ENCODE assay signal across 8 cellular contexts in genomic region chr14:23005861-23006534, GRCh38. TPM values are rescaled to one million over a fixed set of nuclear protein-coding genes. Genes with fewer than 3 reads are reported as not detected.
DNase-seq lines count a peak whose midpoint lies in the region; ATAC-seq and TF ChIP-seq lines count a peak whose summit lies in the region.

No MANE protein-coding gene starts in this region.

- no peak for TF ChIP-seq RAD21 in SK-N-SH (IDR thresholded peaks at IDR 0.05; ENCODE audit: low read length)

- TF ChIP-seq CTCF in SK-N-SH (IDR thresholded peaks at IDR 0.05) (no peak), WERI-Rb-1 (IDR thresholded peaks at IDR 0.05; ENCODE audit: low read depth, low read length) (no peak)

- H3K9me3 ChIP-seq in SK-N-SH = no peaks in the 10 kb centered on the region
- no peaks in the 10 kb centered on the region for H3K9me3 ChIP-seq in WERI-Rb-1 (ENCODE audit: severe bottlenecking)
- H3K9me3 ChIP-seq in subcutaneous abdominal adipose tissue (ENCODE audit: control insufficient read depth in 5 of 5, low read length in 5 of 5) = no peaks in the 10 kb centered on the region

- H3F3A ChIP-seq in SK-N-SH (replicated peaks; ENCODE audit: insufficient read depth) = peaks cover 23% of the 10 kb centered on the region

- H3K9ac ChIP-seq in SK-N-SH (peak overlapping the region; percentile 74), subcutaneous abdominal adipose tissue (ENCODE audit: low read length in 5 of 5) (peak overlapping the region in 4 of 5 donors; percentile 67 to 92 (median 85))

- intact Hi-C loops in posterior vena cava (cut with DNase I) = no loop called here

- DNase-seq in SK-N-SH (no peak), WERI-Rb-1 (no peak), hepatic stellate cell (ENCODE audit: low spot score) (peak; percentile 36), posterior vena cava (ENCODE audit: low spot score) (no peak), AG08395 (ENCODE audit: low spot score) (no peak)

- POLR2A ChIA-PET in SK-N-SH (lab: Yijun Ruan, JAX) = interaction anchor here (0.7 to 2.6 kb wide), 15 partner anchors 9 to 1235 kb away, joined by 3 to 33 read pairs (median 5); partner anchors contain the start of genes ACIN1 and CDH24

- no peak for TF ChIP-seq EP300 in SK-N-SH (IDR thresholded peaks at IDR 0.05; ENCODE audit: borderline replicate concordance in 1 of 2, low read depth in 1 of 2, low read length in 1 of 2)

- peak overlapping the region; percentile 86 for H2AFZ ChIP-seq in SK-N-SH (ENCODE audit: low read depth)

- H3K4me1 ChIP-seq in SK-N-SH (ENCODE audit: control insufficient read depth in 1 of 2, insufficient read depth in 2 of 2, low read depth in 1 of 2, low read length in 1 of 2) = peaks cover 10 to 18% of the 10 kb centered on the region in 2 experiments
- H3K4me1 ChIP-seq in subcutaneous abdominal adipose tissue (ENCODE audit: control insufficient read depth in 5 of 5, insufficient read depth in 5 of 5, low read length in 5 of 5) = peaks cover 0 to 26% (median 23%) of the 10 kb centered on the region in 5 donors

- peak overlapping the region; percentile 89 for H3K4me2 ChIP-seq in SK-N-SH

- H4K20me1 ChIP-seq in SK-N-SH (ENCODE audit: insufficient read depth) = no peaks in the 10 kb centered on the region

- 0 out of 2 replicates have a peak, but pooled peaks cover 3% of the 10 kb centered on the region for H3K79me2 ChIP-seq in SK-N-SH (ENCODE audit: insufficient read depth)

- H3K27ac ChIP-seq in SK-N-SH (ENCODE audit: low read depth in 2 of 2, low read length in 1 of 2) (peak overlapping the region; percentile 81 to 97), WERI-Rb-1 (peak overlapping the region; percentile 94), subcutaneous abdominal adipose tissue (ENCODE audit: low read depth, low read length) (peak overlapping the region; percentile 93)

- H3K36me3 ChIP-seq in SK-N-SH (replicated peaks in 1 of 2; ENCODE audit: control insufficient read depth in 1 of 2, insufficient read depth in 2 of 2, low read length in 1 of 2) = no peaks in the 10 kb centered on the region
- H3K36me3 ChIP-seq in WERI-Rb-1 = no peaks in the 10 kb centered on the region
- H3K36me3 ChIP-seq in subcutaneous abdominal adipose tissue (ENCODE audit: control insufficient read depth in 5 of 5, insufficient read depth in 5 of 5, low read length in 5 of 5) = no peaks in the 10 kb centered on the region

- H3K4me3 ChIP-seq in SK-N-SH (ENCODE audit: low read depth in 2 of 2, low read length in 1 of 2) = peak overlapping the region; percentile 67 to 68
- H3K4me3 ChIP-seq in WERI-Rb-1 (ENCODE audit: low read depth, low read length) = peak overlapping the region; percentile 54
- H3K4me3 ChIP-seq in subcutaneous abdominal adipose tissue (ENCODE audit: low read depth in 1 of 5, low read length in 5 of 5) = peak overlapping the region; percentile 87 to 92 (median 89)

- CTCF ChIA-PET in SK-N-SH (lab: Yijun Ruan, JAX) = interaction anchor here (0.6 to 4.1 kb wide), 20 partner anchors 10 to 90 kb away, joined by 3 to 61 read pairs (median 6); partner anchors contain the start of genes AJUBA, CDH24, PRMT5 and PSMB5

- no peaks in the 10 kb centered on the region for H3K27me3 ChIP-seq in SK-N-SH (ENCODE audit: insufficient read depth)
- H3K27me3 ChIP-seq in WERI-Rb-1 (ENCODE audit: insufficient read depth, low read depth, severe bottlenecking) = no peaks in the 10 kb centered on the region
- H3K27me3 ChIP-seq in subcutaneous abdominal adipose tissue (ENCODE audit: control insufficient read depth in 5 of 5, insufficient read depth in 4 of 5, low read length in 5 of 5) = no peaks in the 10 kb centered on the region

- WGBS in SK-N-SH (ENCODE audit: low lambda C conversion rate) = 71% methylated on average over 6 of the region's 6 CpGs

- no peaks in the 10 kb centered on the region for H3K9me2 ChIP-seq in SK-N-SH

- ATAC-seq in SK-N-SH treated with all-trans-retinoic acid at 6 μM for 48 hours = no peak
- ATAC-seq in GM21360 (IDR thresholded peaks at IDR 0.05; ENCODE audit: unreplicated experiment) = no peak

TF ChIP-seq in SK-N-SH, 30 proteins besides CTCF, POLR2A, EP300 and RAD21:
- TF ChIP-seq CHD2 (IDR thresholded peaks at IDR 0.05; ENCODE audit: low read length, partially characterized antibody) (no peak), MEF2A (IDR thresholded peaks at IDR 0.05; ENCODE audit: borderline replicate concordance, low read depth) (no peak), IRF3 (IDR thresholded peaks at IDR 0.05; ENCODE audit: low read depth, low read length) (no peak), FOSL2 (IDR thresholded peaks at IDR 0.05; ENCODE audit: borderline replicate concordance, low read depth) (no peak), GABPA (IDR thresholded peaks at IDR 0.05; ENCODE audit: low read depth) (no peak)

TF ChIP-seq in SK-N-SH treated with all-trans-retinoic acid at 6 μM for 48 hours, 23 proteins besides CTCF, POLR2A, EP300 and RAD21:
- no peak for TF ChIP-seq TCF4 (CRISPR knock-in tag; IDR thresholded peaks at IDR 0.05; ENCODE audit: borderline replicate concordance)
- no peak for TF ChIP-seq ESRRG (CRISPR knock-in tag; IDR thresholded peaks at IDR 0.05)
- TF ChIP-seq ZNF8 (CRISPR knock-in tag; IDR thresholded peaks at IDR 0.05) = no peak
- no peak for TF ChIP-seq CSDC2 (CRISPR knock-in tag; IDR thresholded peaks at IDR 0.05)
- no peak for TF ChIP-seq CSRNP3 (CRISPR knock-in tag; IDR thresholded peaks at IDR 0.05)
- TF ChIP-seq ARNTL (CRISPR knock-in tag; IDR thresholded peaks at IDR 0.05; ENCODE audit: borderline replicate concordance, low read depth) = no peak

RNA-seq across cellular contexts. Expression of gene C14orf93, which starts 3.9 kb away (rescaled TPM):
- 9.1 and 9.5 TPM in 2 replicates for polyA plus RNA-seq in SK-N-SH (2012; rRNA removed)
- polyA plus RNA-seq in SK-N-SH (2012; cell fraction: cytosol; rRNA removed) = 5.4 and 7.8 TPM in 2 replicates
- 12.3 and 14.9 TPM in 2 replicates for polyA plus RNA-seq in SK-N-SH (2012; cell fraction: nucleus; rRNA removed)
- 1 to 10 TPM; 3.8 to 5.7 TPM for total RNA-seq in posterior vena cava

RNA-seq across cellular contexts. Expression of gene AJUBA, which starts 23.6 kb away (rescaled TPM):
- polyA plus RNA-seq in SK-N-SH (2012; rRNA removed) = 24.4 and 36.2 TPM in 2 replicates
- polyA plus RNA-seq in SK-N-SH (2012; cell fraction: cytosol; rRNA removed) = 20.0 and 24.7 TPM in 2 replicates
- polyA plus RNA-seq in SK-N-SH (2012; cell fraction: nucleus; rRNA removed) = 37.7 and 54.6 TPM in 2 replicates
- total RNA-seq in posterior vena cava = 1 to 10 TPM; 5.1 to 6.4 TPM

RNA-seq across cellular contexts. Expression of gene PSMB5, which starts 28.7 kb away (rescaled TPM):
- polyA plus RNA-seq in SK-N-SH (2012; rRNA removed) = 337 and 401 TPM in 2 replicates
- 295 and 345 TPM in 2 replicates for polyA plus RNA-seq in SK-N-SH (2012; cell fraction: cytosol; rRNA removed)
- 185 and 217 TPM in 2 replicates for polyA plus RNA-seq in SK-N-SH (2012; cell fraction: nucleus; rRNA removed)
- total RNA-seq in posterior vena cava = 10 to 100 TPM; 71.5 to 78.8 TPM

RNA-seq across cellular contexts. Expression of gene PSMB11, which starts 36.0 kb away (rescaled TPM):
- polyA plus RNA-seq in SK-N-SH (2012; rRNA removed) = not detected in 2 replicates
- polyA plus RNA-seq in SK-N-SH (2012; cell fraction: cytosol; rRNA removed) = not detected in 2 replicates
- polyA plus RNA-seq in SK-N-SH (2012; cell fraction: nucleus; rRNA removed) = not detected in 2 replicates
- not detected for total RNA-seq in posterior vena cava

RNA-seq across cellular contexts. Expression of gene HAUS4, which starts 49.1 kb away (rescaled TPM):
- 25.0 and 27.3 TPM in 2 replicates for polyA plus RNA-seq in SK-N-SH (2012; rRNA removed)
- 20.8 and 25.7 TPM in 2 replicates for polyA plus RNA-seq in SK-N-SH (2012; cell fraction: cytosol; rRNA removed)
- 32.3 and 38.8 TPM in 2 replicates for polyA plus RNA-seq in SK-N-SH (2012; cell fraction: nucleus; rRNA removed)
- total RNA-seq in posterior vena cava = 10 to 100 TPM; 18.0 to 29.2 TPM
